In genomic region chr18:21599585-21600525, GRCh38 we compare ENCODE assay signal across 8 cellular contexts. TPM values are rescaled to one million over a fixed set of nuclear protein-coding genes. Genes with fewer than 3 reads are reported as not detected.
DNase-seq lines count a peak whose midpoint lies in the region; ATAC-seq and TF ChIP-seq lines count a peak whose summit lies in the region.

No MANE protein-coding gene starts in this region.

- no peaks in the 10 kb centered on the region for H3K9me3 ChIP-seq in mesodermal cell (ENCODE audit: control insufficient read depth, low read length)
- no peaks in the 10 kb centered on the region for H3K9me3 ChIP-seq in thyroid gland

- no peak for TF ChIP-seq POLR2A in thyroid gland (IDR thresholded peaks at IDR 0.05)

- peaks cover 31% of the 10 kb centered on the region for H3K4me1 Mint-ChIP-seq in activated CD8-positive, alpha-beta memory T cell treated with anti-CD3 and anti-CD28 coated beads, Interleukin-2, amount 10 ng/mL, durations not matched to agents 7 days and 5 days
- peaks cover 10% of the 10 kb centered on the region for H3K4me1 Mint-ChIP-seq in endothelial cell (ENCODE audit: unreplicated experiment)

- CTCF ChIA-PET in activated CD8-positive, alpha-beta memory T cell treated with anti-CD3 and anti-CD28 coated beads, Interleukin-2, amount 10 ng/mL, durations not matched to agents 7 days and 5 days (lab: Charles Lee): interaction anchor here (0.5 to 4.2 kb wide), 35 partner anchors 11 to 404 kb away, joined by 3 to 113 read pairs (median 5); partner anchors contain the start of genes ABHD3, MIB1 and SNRPD1

- DNase-seq in activated CD8-positive, alpha-beta memory T cell treated with anti-CD3 and anti-CD28 coated beads, Interleukin-2, amount 10 ng/mL, durations not matched to agents 7 days and 5 days: peak; percentile 51
- no peak for DNase-seq in activated CD8-positive, alpha-beta memory T cell treated with anti-CD3 and anti-CD28 coated beads for 24 hours
- DNase-seq in UCSD-AML1 (lab: John Stamatoyannopoulos, UW; ENCODE audit: unreplicated experiment): peak; percentile 40
- peak; percentile 65 for DNase-seq in endothelial cell (ENCODE audit: low spot score)
- DNase-seq in thyroid gland: peak; percentile 79 to 80

- peaks cover 4% of the 10 kb centered on the region for H3K36me3 Mint-ChIP-seq in activated CD8-positive, alpha-beta memory T cell treated with anti-CD3 and anti-CD28 coated beads, Interleukin-2, amount 10 ng/mL, durations not matched to agents 7 days and 5 days
- H3K36me3 Mint-ChIP-seq in endothelial cell (ENCODE audit: low read depth, unreplicated experiment): no peaks in the 10 kb centered on the region

- TF ChIP-seq CTCF in endothelial cell (IDR thresholded peaks at IDR 0.05; ENCODE audit: unreplicated experiment) (no peak), thyroid gland (IDR thresholded peaks at IDR 0.05) (peak in 3 of 6 experiments; percentile 22 to 33 (median 32))

- H3K4me3 ChIP-seq in mesodermal cell (ENCODE audit: extremely low read depth, insufficient read depth, low read length, poor library complexity, severe bottlenecking) (peak overlapping the region; percentile 97), thyroid gland (replicated peaks in 1 of 3) (peak overlapping the region; percentile 82 to 96 (median 88))

- H3K9me3 Mint-ChIP-seq in activated CD8-positive, alpha-beta memory T cell treated with anti-CD3 and anti-CD28 coated beads, Interleukin-2, amount 10 ng/mL, durations not matched to agents 7 days and 5 days (ENCODE audit: low read depth): no peaks in the 10 kb centered on the region
- no peaks in the 10 kb centered on the region for H3K9me3 Mint-ChIP-seq in endothelial cell (ENCODE audit: unreplicated experiment)

- intact Hi-C loops in thyroid gland (cut with DNase I): no loop called here

- H3K27ac Mint-ChIP-seq in activated CD8-positive, alpha-beta memory T cell treated with anti-CD3 and anti-CD28 coated beads, Interleukin-2, amount 10 ng/mL, durations not matched to agents 7 days and 5 days: peak overlapping the region; percentile 94
- H3K27ac Mint-ChIP-seq in endothelial cell (ENCODE audit: unreplicated experiment): peak overlapping the region; percentile 98

- no peak for TF ChIP-seq EP300 in Ishikawa (IDR thresholded peaks at IDR 0.05; ENCODE audit: borderline replicate concordance)

- TF ChIP-seq RAD21 in Ishikawa (IDR thresholded peaks at IDR 0.05; ENCODE audit: low read depth): no peak

- H3K36me3 ChIP-seq in mesodermal cell (ENCODE audit: control insufficient read depth, insufficient read depth, low read length) (peaks cover 9% of the 10 kb centered on the region), thyroid gland (no peaks in the 10 kb centered on the region)

- H3K4me1 ChIP-seq in mesodermal cell (ENCODE audit: control insufficient read depth, insufficient read depth, low read length, poor library complexity, severe bottlenecking): peaks cover 6% of the 10 kb centered on the region
- peaks cover 12 to 16% of the 10 kb centered on the region in 2 donors for H3K4me1 ChIP-seq in thyroid gland

- peak overlapping the region; percentile 90 for H3K4me3 Mint-ChIP-seq in activated CD8-positive, alpha-beta memory T cell treated with anti-CD3 and anti-CD28 coated beads, Interleukin-2, amount 10 ng/mL, durations not matched to agents 7 days and 5 days
- H3K4me3 Mint-ChIP-seq in endothelial cell (ENCODE audit: unreplicated experiment): peak overlapping the region; percentile 98

- no peaks in the 10 kb centered on the region for H3K27me3 ChIP-seq in thyroid gland

- H3K27ac ChIP-seq in mesodermal cell (ENCODE audit: low read depth, low read length, severe bottlenecking) (peak overlapping the region; percentile 96), thyroid gland (peak overlapping the region; percentile 98)

- 0% methylated on average over 41 to 56 of the region's 67 CpGs for WGBS in mesodermal cell (ENCODE audit: insufficient coverage in 2 of 2), 2 experiments
- WGBS in thyroid gland, 2 donors: 0 to 1% methylated on average over 29 to 32 of the region's 67 CpGs

- peak; percentile 63 for ATAC-seq in activated CD8-positive, alpha-beta memory T cell treated with anti-CD3 and anti-CD28 coated beads, Interleukin-2, amount 10 ng/mL, durations not matched to agents 7 days and 5 days
- peak; percentile 43 for ATAC-seq in GM21737 (IDR thresholded peaks at IDR 0.05; ENCODE audit: unreplicated experiment)

- H3K27me3 Mint-ChIP-seq in activated CD8-positive, alpha-beta memory T cell treated with anti-CD3 and anti-CD28 coated beads, Interleukin-2, amount 10 ng/mL, durations not matched to agents 7 days and 5 days: no peaks in the 10 kb centered on the region
- H3K27me3 Mint-ChIP-seq in endothelial cell (ENCODE audit: unreplicated experiment): peaks cover 12% of the 10 kb centered on the region

TF ChIP-seq in Ishikawa, 13 proteins besides CTCF, POLR2A, EP300 and RAD21:
- TF ChIP-seq ZBTB7A (IDR thresholded peaks at IDR 0.05; ENCODE audit: low read depth) (peak; percentile 61; the same call in 1 of the 2 replicates), FOXM1 (IDR thresholded peaks at IDR 0.05; ENCODE audit: borderline replicate concordance, low read depth) (no peak), CEBPB (IDR thresholded peaks at IDR 0.05) (no peak), MAX (IDR thresholded peaks at IDR 0.05) (peak; percentile 59), YY1 (IDR thresholded peaks at IDR 0.05; ENCODE audit: low read depth) (peak; percentile 76), REST (IDR thresholded peaks at IDR 0.05; ENCODE audit: low read depth) (no peak), USF1 (IDR thresholded peaks at IDR 0.05) (0 out of 2 replicates have a peak, but pooled peaks have one; percentile 3), EGR1 (IDR thresholded peaks at IDR 0.05) (no peak), TCF12 (IDR thresholded peaks at IDR 0.05; ENCODE audit: low read depth) (peak; percentile 6; the same call in 1 of the 2 replicates), CREB1 (IDR thresholded peaks at IDR 0.05; ENCODE audit: low read depth) (no peak), TAF1 (IDR thresholded peaks at IDR 0.05; ENCODE audit: low read depth) (no peak), NFIC (IDR thresholded peaks at IDR 0.05) (0 out of 2 replicates have a peak, but pooled peaks have one; percentile 8), TEAD4 (IDR thresholded peaks at IDR 0.05) (no peak)

RNA-seq across cellular contexts. Expression of gene ESCO1, which starts 0.6 kb away (rescaled TPM):
- 10 to 100 TPM; 19.2 to 21.1 TPM for total RNA-seq in activated CD8-positive, alpha-beta memory T cell treated with anti-CD3 and anti-CD28 coated beads, Interleukin-2, amount 10 ng/mL, durations not matched to agents 7 days and 5 days
- total RNA-seq in endothelial cell (ENCODE audit: unreplicated experiment) (19.3 TPM), thyroid gland (10 to 100 TPM; 24.6 to 38.3 (median 31.3) TPM)
- 15.7 TPM for polyA plus RNA-seq in mesodermal cell (2013, experiment 1 of 2)
- polyA plus RNA-seq in mesodermal cell (2013, experiment 2 of 2): 19.3 TPM

RNA-seq across cellular contexts. Expression of gene SNRPD1, which starts 12.3 kb away (rescaled TPM):
- 100 to 1,000 TPM; 110 to 114 TPM for total RNA-seq in activated CD8-positive, alpha-beta memory T cell treated with anti-CD3 and anti-CD28 coated beads, Interleukin-2, amount 10 ng/mL, durations not matched to agents 7 days and 5 days
- total RNA-seq in endothelial cell (ENCODE audit: unreplicated experiment) (82.5 TPM), thyroid gland (1 to 10 TPM; 4.1 to 8.5 (median 6.7) TPM)
- polyA plus RNA-seq in mesodermal cell (2013, experiment 1 of 2): 141 TPM
- polyA plus RNA-seq in mesodermal cell (2013, experiment 2 of 2): 149 TPM
